Comparison of ENCODE assay signal across 20 cellular contexts in the genomic region with DNA sequence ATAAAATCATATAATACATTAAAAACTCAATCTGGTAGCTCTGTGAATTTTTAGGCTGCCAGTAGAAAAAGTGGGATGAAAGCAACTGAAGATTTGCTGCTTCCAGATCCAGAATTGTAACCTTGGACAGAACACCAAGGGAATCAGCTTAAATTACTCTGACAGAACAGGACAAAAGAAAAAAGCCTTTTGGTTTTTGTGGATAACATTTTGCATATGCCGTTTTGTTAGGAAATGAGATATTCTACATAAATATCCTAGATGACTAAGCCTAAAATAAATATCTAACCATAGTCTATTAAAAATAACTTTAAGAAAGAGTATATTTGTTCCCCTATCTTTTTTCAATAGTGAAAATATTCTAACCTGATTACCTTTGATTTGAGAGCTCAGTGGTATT.
DNase-seq lines count a peak whose midpoint lies in the region; ATAC-seq, FAIRE-seq and TF ChIP-seq lines count a peak whose summit lies in the region.
"Had no signal": no experiment of that assay in that cellular context is flagged by ENCODE, and none has a peak within 500 bp of the region (broad histone marks: within the 10 kb centered on the region; RNA-seq: fewer than 3 reads in every experiment).

No MANE protein-coding gene starts in this region.

- H2AFZ ChIP-seq in PC-3 (ENCODE audit: low read length) = no peak overlapping the region

- H3K79me2 ChIP-seq in PC-3 (ENCODE audit: low read length) = no peaks in the 10 kb centered on the region

- no peaks in the 10 kb centered on the region for H3K9me3 ChIP-seq in PC-3 (ENCODE audit: low read length)
- no peaks in the 10 kb centered on the region for H3K9me3 ChIP-seq in colonic mucosa
- H3K9me3 ChIP-seq: BE2C; BLaER1 treated with 17β-estradiol and CSF1 and Interleukin-3, amounts not matched to agents 10 nM and 100 nM; HAP-1 had no signal

- peaks cover 15% of the 10 kb centered on the region for H3K4me1 ChIP-seq in PC-3 (ENCODE audit: insufficient read depth, low read length)
- H3K4me1 ChIP-seq in colonic mucosa = no peaks in the 10 kb centered on the region
- H3K4me1 ChIP-seq: BE2C; BLaER1 treated with 17β-estradiol and CSF1 and Interleukin-3, amounts not matched to agents 10 nM and 100 nM; HAP-1 had no signal

- CTCF ChIA-PET in PC-3 (lab: Charles Lee) = no interaction called here

- H3K9ac ChIP-seq in PC-3 (ENCODE audit: low read length) = no peak overlapping the region
- H3K9ac ChIP-seq in colonic mucosa (ENCODE audit: low read depth in 2 of 2, low read length in 2 of 2) = no peak overlapping the region
- H3K9ac ChIP-seq: BLaER1 treated with 17β-estradiol and CSF1 and Interleukin-3, amounts not matched to agents 10 nM and 100 nM had no signal

- H3K9me2 ChIP-seq in PC-3 (replicated peaks; ENCODE audit: low read length) = no peaks in the 10 kb centered on the region

- no peaks in the 10 kb centered on the region for H3K9me3 Mint-ChIP-seq in HFFc6
- H3K9me3 Mint-ChIP-seq: CD14-positive monocyte; CD4-positive, alpha-beta T cell; CD8-positive, alpha-beta memory T cell had no signal

- 0 out of 2 replicates have a peak overlapping the region, but pooled peaks have one; percentile 33 for H3K27ac ChIP-seq in PC-3 (ENCODE audit: low read length)
- H3K27ac ChIP-seq in colonic mucosa = no peak overlapping the region
- H3K27ac ChIP-seq: BLaER1 treated with 17β-estradiol and CSF1 and Interleukin-3, amounts not matched to agents 10 nM and 100 nM had no signal

- peak; percentile 65 for ATAC-seq in PC-3

- H3K27me3 Mint-ChIP-seq in HFFc6 (ENCODE audit: insufficient read depth) = no peaks in the 10 kb centered on the region

- POLR2A ChIA-PET in PC-3 (lab: Charles Lee; ENCODE audit: unreplicated experiment) = interaction anchor here (0.5 to 0.6 kb wide), 2 partner anchors 236 to 596 kb away, joined by 3 read pairs; no protein-coding TSS in a partner anchor

- TF ChIP-seq CTCF in HFFc6 (IDR thresholded peaks at IDR 0.05) = no peak
- no peak for TF ChIP-seq CTCF in PC-3 (conservative IDR thresholded peaks at IDR 0.05; ENCODE audit: low read depth, low read length)
- no peak for TF ChIP-seq CTCF in fibroblast of the aortic adventitia (IDR thresholded peaks at IDR 0.05; ENCODE audit: insufficient read depth, low read length)
- no peak for TF ChIP-seq CTCF in colonic mucosa (IDR thresholded peaks at IDR 0.05)
- TF ChIP-seq CTCF in D721Med (IDR thresholded peaks at IDR 0.05; ENCODE audit: insufficient read depth, missing control alignments) = no peak

- peak overlapping the region; percentile 35 for H3K4me2 ChIP-seq in PC-3 (ENCODE audit: low read length)
- H3K4me2 ChIP-seq: BLaER1 treated with 17β-estradiol and CSF1 and Interleukin-3, amounts not matched to agents 10 nM and 100 nM had no signal

- H3F3A ChIP-seq in PC-3 (ENCODE audit: low read length, unreplicated experiment) = no peaks in the 10 kb centered on the region

- H3K27ac Mint-ChIP-seq in HFFc6 = peak overlapping the region; percentile 16; the same call in 1 of the 2 replicates
- H3K27ac Mint-ChIP-seq: CD14-positive monocyte; CD4-positive, alpha-beta T cell; CD8-positive, alpha-beta memory T cell had no signal

- FAIRE-seq in D721Med (lab: Jason Lieb, UNC) = no peak
- FAIRE-seq: GM12891, GM18507, H54 had no signal

- H3K36me3 Mint-ChIP-seq in HFFc6 (ENCODE audit: low read depth) = no peaks in the 10 kb centered on the region
- H3K36me3 Mint-ChIP-seq: CD14-positive monocyte; CD8-positive, alpha-beta memory T cell had no signal

- intact Hi-C loops in PC-3 (cut with micrococcal nuclease) (loop anchor here (5.0 kb wide), 1 partner anchor 69 kb away; no protein-coding TSS in a partner anchor), colonic mucosa (cut with DNase I) (no loop called here)

- H3K27me3 ChIP-seq in PC-3 (ENCODE audit: low read length) (no peaks in the 10 kb centered on the region), colonic mucosa (no peaks in the 10 kb centered on the region)
- H3K27me3 ChIP-seq: BE2C; BLaER1 treated with 17β-estradiol and CSF1 and Interleukin-3, amounts not matched to agents 10 nM and 100 nM had no signal

- H3K4me3 Mint-ChIP-seq in HFFc6 = no peak overlapping the region
- H3K4me3 Mint-ChIP-seq: CD14-positive monocyte; CD4-positive, alpha-beta T cell; CD8-positive, alpha-beta memory T cell had no signal

- DNase-seq in HFFc6 (no peak), PC-3 (peak; percentile 17), fibroblast of the aortic adventitia (ENCODE audit: low read depth) (peak; percentile 5), SIG-M5 (lab: John Stamatoyannopoulos, UW) (no peak), colonic mucosa (no peak), D721Med (ENCODE audit: insufficient read length, low spot score) (no peak)
- DNase-seq: AML-193; BE2C; CD4-positive, alpha-beta T cell; CD8-positive, alpha-beta memory T cell; DMS53; DMS79 treated with DMSO at 0.1 percent for 48 hours; GF-D8; GOT3 had no signal

- H3K4me3 ChIP-seq in PC-3 (ENCODE audit: low read length) (no peak overlapping the region), fibroblast of the aortic adventitia (ENCODE audit: low read depth, low read length) (no peak overlapping the region), colonic mucosa (no peak overlapping the region)
- H3K4me3 ChIP-seq: BLaER1 treated with 17β-estradiol and CSF1 and Interleukin-3, amounts not matched to agents 10 nM and 100 nM; HAP-1 had no signal

- H4K20me1 ChIP-seq in PC-3 (ENCODE audit: low read length) = no peaks in the 10 kb centered on the region
- H4K20me1 ChIP-seq: BLaER1 treated with 17β-estradiol and CSF1 and Interleukin-3, amounts not matched to agents 10 nM and 100 nM had no signal

- BruUV-seq in PC-3 (replicated peaks; lab: Mats Ljungman, UMichigan) = no TSS peak

- H3K36me3 ChIP-seq in PC-3 (ENCODE audit: low read depth, low read length) = no peaks in the 10 kb centered on the region
- no peaks in the 10 kb centered on the region for H3K36me3 ChIP-seq in colonic mucosa
- H3K36me3 ChIP-seq: BE2C; BLaER1 treated with 17β-estradiol and CSF1 and Interleukin-3, amounts not matched to agents 10 nM and 100 nM; HAP-1 had no signal

- H3K4me1 Mint-ChIP-seq in HFFc6 (ENCODE audit: low read depth) = peaks cover 28% of the 10 kb centered on the region
- H3K4me1 Mint-ChIP-seq: CD14-positive monocyte; CD8-positive, alpha-beta memory T cell had no signal

Comparison
In these comparisons a context has a peak if more than half of its experiments do, and no peak if none do; other contexts are left out.
1. DNase-seq: peak in PC-3 (single experiment) and fibroblast of the aortic adventitia (single experiment); none in HFFc6 (single experiment), SIG-M5 (single experiment), colonic mucosa (single experiment) and D721Med (single experiment).